9 cellular contexts compared by ENCODE assay signal in genomic region chr5:134141346-134142050, GRCh38. TPM values are rescaled to one million over a fixed set of nuclear protein-coding genes. Genes with fewer than 3 reads are reported as not detected.
DNase-seq lines count a peak whose midpoint lies in the region; ATAC-seq, FAIRE-seq and TF ChIP-seq lines count a peak whose summit lies in the region.
"Had no signal": no experiment of that assay in that cellular context is flagged by ENCODE, and none has a peak within 500 bp of the region (broad histone marks: within the 10 kb centered on the region; RNA-seq: fewer than 3 reads in every experiment).

No MANE protein-coding gene starts in this region.

- no peak overlapping the region for H4K5ac ChIP-seq in IMR-90 (ENCODE audit: low read depth, low read length)

- TF ChIP-seq POLR2A in IMR-90 (IDR thresholded peaks at IDR 0.05; ENCODE audit: low read depth, low read length) = no peak
- no peak for TF ChIP-seq POLR2A in K562 (conservative IDR thresholded peaks at IDR 0.05)
- no peak for TF ChIP-seq POLR2A in prostate gland (IDR thresholded peaks at IDR 0.05)

- no peaks in the 10 kb centered on the region for H3K27me3 ChIP-seq in IMR-90 (ENCODE audit: control insufficient read depth, insufficient read depth, low read length)
- no peaks in the 10 kb centered on the region for H3K27me3 ChIP-seq in K562 (ENCODE audit: control insufficient read depth in 2 of 2, insufficient read depth in 2 of 2, low read length in 2 of 2)
- H3K27me3 ChIP-seq in prostate gland (replicated peaks; ENCODE audit: insufficient read depth) = no peaks in the 10 kb centered on the region

- peaks cover 48% of the 10 kb centered on the region for H3K36me3 ChIP-seq in IMR-90 (ENCODE audit: control insufficient read depth, insufficient read depth, low read length)
- H3K36me3 ChIP-seq in K562 (ENCODE audit: control insufficient read depth, insufficient read depth, low read length) = peaks cover 79% of the 10 kb centered on the region; the same call in 2 of the 3 replicates
- H3K36me3 ChIP-seq in prostate gland = peaks cover 0 to 6% of the 10 kb centered on the region in 2 donors

- H2AFZ ChIP-seq in IMR-90 (replicated peaks; ENCODE audit: low read length, poor library complexity) (no peak overlapping the region), K562 (ENCODE audit: low read depth, low read length) (no peak overlapping the region)

- BruUV-seq in IMR-90 (replicated peaks; lab: Mats Ljungman, UMichigan) (no TSS peak), K562 (replicated peaks; lab: Mats Ljungman, UMichigan) (no TSS peak)

- WGBS in IMR-90 (ENCODE audit: extremely low coverage in 2 of 2, insufficient read length in 1 of 2), 2 experiments = 88% methylated on average over 8 of the region's 9 CpGs; no CpG with 5 or more reads in 1 of the 2 experiments
- 91% methylated on average over 9 of the region's 9 CpGs for WGBS in K562 (ENCODE audit: insufficient coverage, low coverage, missing lambda C conversion rate)
- WGBS in prostate gland = 56% methylated on average over 9 of the region's 9 CpGs

- TF ChIP-seq EP300 in K562 (IDR thresholded peaks at IDR 0.05; ENCODE audit: low read length) = no peak

- H3K9ac ChIP-seq in IMR-90 (ENCODE audit: low read depth, low read length) (no peak overlapping the region), K562 (ENCODE audit: insufficient read depth in 1 of 2, low read depth in 2 of 2, low read length in 2 of 2) (peak overlapping the region in 1 of 2 experiments; percentile 70; a peak in 1 of 4 replicates)

- H3K27ac ChIP-seq in IMR-90 (ENCODE audit: insufficient read depth, low read length) = no peak overlapping the region
- no peak overlapping the region; the same call in 2 of the 3 replicates for H3K27ac ChIP-seq in K562 (ENCODE audit: extremely low read depth, low read depth, low read length)
- no peak overlapping the region for H3K27ac ChIP-seq in prostate gland

- FAIRE-seq in K562 (lab: Jason Lieb, UNC) = no peak
- FAIRE-seq: islet of Langerhans had no signal

- CTCF ChIA-PET in IMR-90 (lab: Yijun Ruan, JAX) = interaction anchor here (1.4 to 3.2 kb wide), 3 partner anchors 16 to 101 kb away, joined by 4 to 47 read pairs (median 6); no protein-coding TSS in a partner anchor
- CTCF ChIA-PET in K562 (lab: Yijun Ruan, JAX; ENCODE audit: low intra/inter-chr PET ratio) = interaction anchor here (1.3 to 2.9 kb wide), 2 partner anchors 39 to 102 kb away, joined by 3 to 39 read pairs; no protein-coding TSS in a partner anchor

- peaks cover 17% of the 10 kb centered on the region for H3K4me1 ChIP-seq in IMR-90 (ENCODE audit: control insufficient read depth, insufficient read depth, low read length)
- peaks cover 10 to 37% of the 10 kb centered on the region in 2 experiments; a peak in 4 of 5 replicates for H3K4me1 ChIP-seq in K562 (replicated peaks in 1 of 2; ENCODE audit: control insufficient read depth in 2 of 2, insufficient read depth in 2 of 2, low read length in 2 of 2)
- H3K4me1 ChIP-seq in prostate gland (replicated peaks) = no peaks in the 10 kb centered on the region

- H4K8ac ChIP-seq in IMR-90 (ENCODE audit: low read depth in 2 of 2, low read length in 2 of 2) = no peak overlapping the region

- H3K27ac Mint-ChIP-seq in nephron = peak overlapping the region in 2 of 3 experiments; percentile 31 to 48

- no peaks in the 10 kb centered on the region for H3K9me3 Mint-ChIP-seq in nephron

- no peak overlapping the region for H2BK20ac ChIP-seq in IMR-90 (ENCODE audit: low read depth, low read length)

- DNase-seq in EL (peak; percentile 21), IMR-90 (no peak), K562 (ENCODE audit: extremely low read depth in 1 of 4, low spot score in 3 of 4) (no peak), prostate gland (ENCODE audit: low spot score) (no peak), NCI-H187 (lab: John Stamatoyannopoulos, UW) (no peak), iPS-NIHi11 (ENCODE audit: low spot score) (no peak)
- DNase-seq: NCI-H1417 treated with DMSO at 0.1 percent for 48 hours had no signal

- H3K23ac ChIP-seq in IMR-90 (ENCODE audit: low read depth, low read length) = no peak overlapping the region

- H3K9me1 ChIP-seq in IMR-90 (ENCODE audit: insufficient read depth, low read length) (peaks cover 6% of the 10 kb centered on the region; the same call in 1 of the 2 replicates), K562 (ENCODE audit: control insufficient read depth, insufficient read depth, low read length) (peaks cover 5% of the 10 kb centered on the region)

- no peaks in the 10 kb centered on the region for H3K9me3 ChIP-seq in IMR-90 (ENCODE audit: control insufficient read depth, insufficient read depth, low read length)
- H3K9me3 ChIP-seq in K562 (replicated peaks; ENCODE audit: control insufficient read depth, insufficient read depth, low read depth, low read length) = no peaks in the 10 kb centered on the region
- H3K9me3 ChIP-seq in prostate gland = no peaks in the 10 kb centered on the region

- no peak overlapping the region for H2AK9ac ChIP-seq in IMR-90 (replicated peaks; ENCODE audit: low read depth, low read length, poor library complexity)

- no peaks in the 10 kb centered on the region for H3K27me3 Mint-ChIP-seq in nephron (ENCODE audit: low read depth)

- H3K79me2 ChIP-seq in K562 (ENCODE audit: control insufficient read depth, insufficient read depth, low read length) = peaks cover 31% of the 10 kb centered on the region

- intact Hi-C loops in IMR-90 (cut with micrococcal nuclease) = loop anchor here (2.0 kb wide), 1 partner anchor 41 kb away; no protein-coding TSS in a partner anchor
- intact Hi-C loops in K562 (cut with micrococcal nuclease) = no loop called here
- intact Hi-C loops in prostate gland (cut with DNase I) = loop anchor here (5.0 kb wide), 1 partner anchor 39 kb away; no protein-coding TSS in a partner anchor

- TF ChIP-seq RAD21 in IMR-90 (IDR thresholded peaks at IDR 0.05; ENCODE audit: low read length) (peak; percentile 39), K562 (CRISPR knock-in tag; conservative IDR thresholded peaks at IDR 0.05 in 1 of 2, IDR thresholded peaks at IDR 0.05 in 1 of 2) (peak in 1 of 2 experiments; percentile 14; a peak in 1 of 4 replicates)

- H3K18ac ChIP-seq in IMR-90 (ENCODE audit: low read depth, low read length) = no peak overlapping the region

- dilution Hi-C loops in IMR-90 (cut with HindIII; ENCODE audit: low sequenced_read_pairs, unreplicated experiment) = no loop called here

- no peak overlapping the region for H2AK5ac ChIP-seq in IMR-90 (ENCODE audit: low read depth, low read length)

- H2BK15ac ChIP-seq in IMR-90 (ENCODE audit: low read depth, low read length) = no peak overlapping the region

- ATAC-seq in IMR-90 (ENCODE audit: low read depth) = no peak
- peak; percentile 3 for ATAC-seq in K562

- H3K4me2 ChIP-seq in IMR-90 (ENCODE audit: low read depth, low read length) (no peak overlapping the region), K562 (ENCODE audit: insufficient read depth, low read length) (peak overlapping the region; percentile 16; the same call in 1 of the 2 replicates)

- no peak overlapping the region for H3K4me3 Mint-ChIP-seq in nephron

- H3K36me3 Mint-ChIP-seq in nephron (ENCODE audit: low read depth) = peaks cover 20% of the 10 kb centered on the region

- no peak overlapping the region for H3K14ac ChIP-seq in IMR-90 (replicated peaks; ENCODE audit: low read depth, low read length)

- peak; percentile 31; the same call in 1 of the 2 replicates for TF ChIP-seq CTCF in IMR-90 (conservative IDR thresholded peaks at IDR 0.05; ENCODE audit: low read depth, low read length)
- TF ChIP-seq CTCF in K562 (IDR thresholded peaks at IDR 0.05 in 2 of 3, conservative IDR thresholded peaks at IDR 0.05 in 1 of 3; ENCODE audit: insufficient read depth in 2 of 3, low read depth in 1 of 3, low read length in 3 of 3) = peak in 1 of 3 experiments; percentile 25; a peak in 1 of 6 replicates
- no peak for TF ChIP-seq CTCF in nephron (IDR thresholded peaks at IDR 0.05; ENCODE audit: unreplicated experiment in 3 of 3)
- no peak for TF ChIP-seq CTCF in prostate gland (IDR thresholded peaks at IDR 0.05)

- POLR2A ChIA-PET in IMR-90 (lab: Charles Lee; ENCODE audit: unreplicated experiment) (no interaction called here), K562 (lab: Yijun Ruan, JAX) (interaction anchor here (0.7 to 2.6 kb wide), 9 partner anchors 9 to 496 kb away, joined by 3 to 11 read pairs (median 3); no protein-coding TSS in a partner anchor)

- H4K20me1 ChIP-seq in IMR-90 (ENCODE audit: insufficient read depth, low read length) (peaks cover 87% of the 10 kb centered on the region), K562 (replicated peaks; ENCODE audit: control insufficient read depth, insufficient read depth, low read length) (peaks cover 37% of the 10 kb centered on the region)

- in situ Hi-C loops in IMR-90 (cut with MboI; ENCODE audit: low sequenced_read_pairs) (no loop called here), K562 (cut with MboI) (no loop called here)

- H2BK5ac ChIP-seq in IMR-90 (ENCODE audit: low read depth, low read length, poor library complexity, severe bottlenecking) = no peak overlapping the region

- no peak overlapping the region for H3K4ac ChIP-seq in IMR-90 (ENCODE audit: low read depth, low read length)

- H3K56ac ChIP-seq in IMR-90 (ENCODE audit: extremely low read depth, insufficient read depth, low read length) = no peak overlapping the region

- H3K4me1 Mint-ChIP-seq in nephron = peaks cover 9% of the 10 kb centered on the region

- no peak overlapping the region for H3K4me3 ChIP-seq in IMR-90 (ENCODE audit: insufficient read depth, low read depth, low read length)
- no peak overlapping the region for H3K4me3 ChIP-seq in K562
- H3K4me3 ChIP-seq in prostate gland = no peak overlapping the region

- peaks cover 38 to 90% of the 10 kb centered on the region in 2 experiments for H3K79me1 ChIP-seq in IMR-90 (ENCODE audit: low read depth in 1 of 2, low read length in 2 of 2)

- H2BK120ac ChIP-seq in IMR-90 (ENCODE audit: low read depth, low read length) = no peak overlapping the region

- H4K91ac ChIP-seq in IMR-90 (ENCODE audit: insufficient read depth, low read depth, low read length) = no peak overlapping the region

RNA-seq across cellular contexts. Expression of gene TCF7, which starts 27.0 kb away (rescaled TPM):
- total RNA-seq in IMR-90 (2012; rRNA removed) (0.83 and 1.3 TPM in 2 replicates), K562 (2014; rRNA removed) (5.8 TPM in 2 replicates), K562 (2014; rRNA removed; fragmentation: Illumina TruSeq; extraction: Trizol) (3.4 TPM in 2 replicates), K562 (2015; rRNA removed; fragmentation: Illumina TruSeq; extraction: Trizol) (3.1 and 3.2 TPM in 2 replicates), K562 (2021) (10.3 and 12.6 TPM in 2 replicates), prostate gland (1 to 10 TPM; 8.1 to 9.8 TPM)
- polyA plus RNA-seq in IMR-90 (2012; rRNA removed) (3.4 and 3.8 TPM in 2 replicates), K562 (2011; rRNA removed) (3.2 and 4.2 TPM in 2 replicates), K562 (2014; fragmentation: Illumina TruSeq; extraction: Trizol) (14.4 and 14.9 TPM in 2 replicates), K562 (2014; fragmentation: Nextera tagmentation; extraction: Ambion mirVana) (1 to 10 TPM; 1.6 to 2.0 TPM), K562 (2014; rRNA removed) (5.4 and 5.8 TPM in 2 replicates)
- 2.4 and 3.0 TPM in 2 replicates for polyA plus RNA-seq in IMR-90 (2012; cell fraction: cytosol; rRNA removed)
- 4.0 and 4.2 TPM in 2 replicates for polyA plus RNA-seq in IMR-90 (2012; cell fraction: nucleus; rRNA removed; ENCODE audit: low replicate concordance)
- 22.7 and 54.2 TPM in 2 replicates for total RNA-seq in K562 (2011; cell fraction: chromatin; rRNA removed; ENCODE audit: low replicate concordance)
- total RNA-seq in K562 (2011; cell fraction: nucleolus; rRNA removed) = 20.5 and 24.5 TPM in 2 replicates
- total RNA-seq in K562 (2011; cell fraction: nucleoplasm; rRNA removed) = 24.3 and 38.9 TPM in 2 replicates
- polyA plus RNA-seq in K562 (2011; cell fraction: cytosol; rRNA removed) = 2.6 and 5.4 TPM in 2 replicates
- polyA plus RNA-seq in K562 (2011; cell fraction: nucleus; rRNA removed) = 4.1 and 11.1 TPM in 2 replicates
- 8.3 and 8.9 TPM in 2 replicates for polyA plus RNA-seq in K562 (2012)
- polyA minus RNA-seq in K562 (2011; rRNA and poly(A)+ RNA removed) = 5.5 and 7.4 TPM in 2 replicates
- 5.3 and 9.5 TPM in 2 replicates for polyA minus RNA-seq in K562 (2011; cell fraction: cytosol; rRNA and poly(A)+ RNA removed)
- polyA minus RNA-seq in K562 (2011; cell fraction: nucleus; rRNA and poly(A)+ RNA removed) = 8.3 and 13.5 TPM in 2 replicates

RNA-seq across cellular contexts. Expression of gene SKP1, which starts 35.3 kb away (rescaled TPM):
- total RNA-seq in IMR-90 (2012; rRNA removed) (206 and 360 TPM in 2 replicates), K562 (2014; rRNA removed) (259 and 301 TPM in 2 replicates), K562 (2014; rRNA removed; fragmentation: Illumina TruSeq; extraction: Trizol) (655 and 748 TPM in 2 replicates), K562 (2015; rRNA removed; fragmentation: Illumina TruSeq; extraction: Trizol) (621 and 639 TPM in 2 replicates), K562 (2021) (302 and 303 TPM in 2 replicates), prostate gland (100 to 1,000 TPM; 343 to 391 TPM)
- polyA plus RNA-seq in IMR-90 (2012; rRNA removed) (512 and 618 TPM in 2 replicates), K562 (2011; rRNA removed) (471 and 627 TPM in 2 replicates), K562 (2014; fragmentation: Illumina TruSeq; extraction: Trizol) (809 and 876 TPM in 2 replicates), K562 (2014; fragmentation: Nextera tagmentation; extraction: Ambion mirVana) (1,000 to 10,000 TPM; 2,075 to 2,109 TPM), K562 (2014; rRNA removed) (625 and 669 TPM in 2 replicates)
- polyA plus RNA-seq in IMR-90 (2012; cell fraction: cytosol; rRNA removed) = 90.2 and 168 TPM in 2 replicates
- 18.3 and 186 TPM in 2 replicates for polyA plus RNA-seq in IMR-90 (2012; cell fraction: nucleus; rRNA removed; ENCODE audit: low replicate concordance)
- 90.0 and 233 TPM in 2 replicates for total RNA-seq in K562 (2011; cell fraction: chromatin; rRNA removed; ENCODE audit: low replicate concordance)
- 56.3 and 56.9 TPM in 2 replicates for total RNA-seq in K562 (2011; cell fraction: nucleolus; rRNA removed)
- 128 and 219 TPM in 2 replicates for total RNA-seq in K562 (2011; cell fraction: nucleoplasm; rRNA removed)
- 91.9 and 240 TPM in 2 replicates for polyA plus RNA-seq in K562 (2011; cell fraction: cytosol; rRNA removed)
- polyA plus RNA-seq in K562 (2011; cell fraction: nucleus; rRNA removed) = 71.9 and 148 TPM in 2 replicates
- polyA plus RNA-seq in K562 (2012) = 488 and 491 TPM in 2 replicates
- polyA minus RNA-seq in K562 (2011; rRNA and poly(A)+ RNA removed) = 617 and 618 TPM in 2 replicates
- 97.3 and 126 TPM in 2 replicates for polyA minus RNA-seq in K562 (2011; cell fraction: cytosol; rRNA and poly(A)+ RNA removed)
- 44.0 and 74.6 TPM in 2 replicates for polyA minus RNA-seq in K562 (2011; cell fraction: nucleus; rRNA and poly(A)+ RNA removed)
